31 cellular contexts compared by ENCODE assay signal in genomic region chr11:61535998-61536675, GRCh38. TPM values are rescaled to one million over a fixed set of nuclear protein-coding genes. Genes with fewer than 3 reads are reported as not detected.
"Had no signal": no experiment of that assay in that cellular context is flagged by ENCODE, and none has a peak within 500 bp of the region (broad histone marks: within the 10 kb centered on the region; RNA-seq: fewer than 3 reads in every experiment).

No MANE protein-coding gene starts in this region.

- H3K4me3 ChIP-seq: ascending aorta, K562, Peyer's patch had no signal

- H3K9me3 ChIP-seq: ascending aorta, Peyer's patch had no signal

- H3K36me3 Mint-ChIP-seq: activated naive CD8-positive, alpha-beta T cell treated with anti-CD3 and anti-CD28 coated beads for 36 hours had no signal

- H3K27ac ChIP-seq: ascending aorta, Peyer's patch had no signal

- DNase-seq: activated CD4-positive, alpha-beta T cell treated with anti-CD3 and anti-CD28 coated beads, Interleukin-2, amount 10 ng/mL, durations not matched to agents 24 days and 14 days; activated CD4-positive, alpha-beta T cell treated with anti-CD3 and anti-CD28 coated beads, Interleukin-2, amount 50 U/mL, for 4 hours; activated CD8-positive, alpha-beta T cell treated with anti-CD3 and anti-CD28 coated beads for 36 hours; activated effector memory CD4-positive, alpha-beta T cell treated with anti-CD3 and anti-CD28 coated beads, Interleukin-2, amount 50 U/mL, for 16 hours; activated naive CD4-positive, alpha-beta T cell; activated naive CD4-positive, alpha-beta T cell treated with anti-CD3 and anti-CD28 coated beads, Interleukin-2, amount 50 U/mL, for 16 hours; activated naive CD8-positive, alpha-beta T cell treated with anti-CD3 and anti-CD28 coated beads for 36 hours; activated T-cell treated with anti-CD3 and anti-CD28 coated beads, Interleukin-2, amount 50 U/mL, for 1 hour; activated T-cell treated with anti-CD3 and anti-CD28 coated beads, Interleukin-2, amount 50 U/mL, for 72 hours; amniotic stem cell; IMR-90; NCI-H1092 treated with DMSO at 0.1 percent for 48 hours; NCI-H1417; NCI-H146; NCI-H187; NCI-H2029 treated with DMSO at 0.1 percent for 48 hours; NCI-H2107; NCI-H2171; NCI-H510A; NCI-H526 treated with DMSO at 0.1 percent for 48 hours; NCI-H774; Peyer's patch; RPMI8226; SW 1271; T-helper 1 cell had no signal

- H3K4me1 Mint-ChIP-seq: activated CD4-positive, alpha-beta T cell treated with anti-CD3 and anti-CD28 coated beads, Interleukin-2, amount 10 ng/mL, durations not matched to agents 24 days and 14 days had no signal

- H3K27ac Mint-ChIP-seq: activated CD4-positive, alpha-beta T cell treated with anti-CD3 and anti-CD28 coated beads, Interleukin-2, amount 10 ng/mL, durations not matched to agents 24 days and 14 days; activated CD8-positive, alpha-beta T cell treated with anti-CD3 and anti-CD28 coated beads for 36 hours; activated naive CD8-positive, alpha-beta T cell treated with anti-CD3 and anti-CD28 coated beads for 36 hours; activated T-cell treated with anti-CD3 and anti-CD28 coated beads, Interleukin-2, amount 50 U/mL, for 72 hours; activated T-helper 17 cell treated with anti-CD3 and anti-CD28 coated beads, Interleukin-2, amount 50 U/mL, for 72 hours; T-helper 2 cell treated with Interferon-gamma antibody and Interleukin-4, amounts not matched to agents 5 μg/mL and 100 μg/mL, for 36 hours had no signal

- FAIRE-seq: K562, TTC549 had no signal

- H3K36me3 ChIP-seq: ascending aorta, Peyer's patch had no signal

- ATAC-seq: activated CD8-positive, alpha-beta T cell treated with anti-CD3 and anti-CD28 coated beads for 36 hours; activated T-cell treated with anti-CD3 and anti-CD28 coated beads, Interleukin-2, amount 50 U/mL, for 72 hours; activated T-helper 17 cell treated with anti-CD3 and anti-CD28 coated beads, Interleukin-2, amount 50 U/mL, for 72 hours had no signal

- H3K27me3 ChIP-seq: ascending aorta, Peyer's patch had no signal

- H3K4me1 ChIP-seq: ascending aorta had no signal

- H3K4me3 Mint-ChIP-seq: activated CD4-positive, alpha-beta T cell treated with anti-CD3 and anti-CD28 coated beads, Interleukin-2, amount 10 ng/mL, durations not matched to agents 24 days and 14 days; activated CD8-positive, alpha-beta T cell treated with anti-CD3 and anti-CD28 coated beads for 36 hours; activated naive CD8-positive, alpha-beta T cell treated with anti-CD3 and anti-CD28 coated beads for 36 hours; activated T-cell treated with anti-CD3 and anti-CD28 coated beads, Interleukin-2, amount 50 U/mL, for 72 hours; activated T-helper 17 cell treated with anti-CD3 and anti-CD28 coated beads, Interleukin-2, amount 50 U/mL, for 72 hours; T-helper 2 cell treated with Interferon-gamma antibody and Interleukin-4, amounts not matched to agents 5 μg/mL and 100 μg/mL, for 36 hours had no signal

RNA-seq across cellular contexts. Expression of gene LRRC10B, which starts 27.6 kb away (rescaled TPM):
- total RNA-seq: activated CD8-positive, alpha-beta memory T cell treated with anti-CD3 and anti-CD28 coated beads for 36 hours; activated CD8-positive, alpha-beta T cell treated with anti-CD3 and anti-CD28 coated beads for 36 hours; activated naive CD8-positive, alpha-beta T cell treated with anti-CD3 and anti-CD28 coated beads for 36 hours; activated T-cell treated with anti-CD3 and anti-CD28 coated beads, Interleukin-2, amount 50 U/mL, for 72 hours; activated T-helper 17 cell treated with anti-CD3 and anti-CD28 coated beads, Interleukin-2, amount 50 U/mL, for 72 hours; IMR-90 had no signal
- polyA plus RNA-seq: IMR-90, K562 had no signal

RNA-seq across cellular contexts. Expression of gene SYT7, which starts 44.7 kb away (rescaled TPM):
- total RNA-seq: activated CD8-positive, alpha-beta T cell treated with anti-CD3 and anti-CD28 coated beads for 36 hours; activated naive CD8-positive, alpha-beta T cell treated with anti-CD3 and anti-CD28 coated beads for 36 hours; activated T-cell treated with anti-CD3 and anti-CD28 coated beads, Interleukin-2, amount 50 U/mL, for 72 hours had no signal
